In the genomic region with DNA sequence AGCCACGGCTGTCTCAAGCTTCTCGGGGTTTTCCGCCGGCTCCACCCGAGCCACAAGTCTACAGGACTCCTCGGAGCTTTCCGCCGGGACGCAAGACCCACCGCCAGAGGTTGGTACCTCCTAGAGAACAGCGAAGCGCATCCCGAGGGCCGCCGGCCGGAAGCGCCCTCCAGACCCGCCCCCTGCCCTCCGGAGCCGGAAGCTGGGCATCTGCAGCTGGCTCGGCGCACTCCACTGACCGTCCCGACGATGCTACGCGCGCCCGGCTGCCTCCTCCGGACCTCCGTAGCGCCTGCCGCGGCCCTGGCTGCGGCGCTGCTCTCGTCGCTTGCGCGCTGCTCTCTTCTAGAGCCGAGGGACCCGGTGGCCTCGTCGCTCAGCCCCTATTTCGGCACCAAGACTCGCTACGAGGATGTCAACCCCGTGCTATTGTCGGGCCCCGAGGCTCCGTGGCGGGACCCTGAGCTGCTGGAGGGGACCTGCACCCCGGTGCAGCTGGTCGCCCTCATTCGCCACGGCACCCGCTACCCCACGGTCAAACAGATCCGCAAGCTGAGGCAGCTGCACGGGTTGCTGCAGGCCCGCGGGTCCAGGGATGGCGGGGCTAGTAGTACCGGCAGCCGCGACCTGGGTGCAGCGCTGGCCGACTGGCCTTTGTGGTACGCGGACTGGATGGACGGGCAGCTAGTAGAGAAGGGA, we compare ENCODE assay signal across 8 cellular contexts. TPM values are rescaled to one million over a fixed set of nuclear protein-coding genes. Genes with fewer than 3 reads are reported as not detected.
A peak's percentile ranks its signal among the peaks of the same experiment; 100 is the strongest.
DNase-seq lines count a peak whose midpoint lies in the region; ATAC-seq and TF ChIP-seq lines count a peak whose summit lies in the region.

A gene with protein sequence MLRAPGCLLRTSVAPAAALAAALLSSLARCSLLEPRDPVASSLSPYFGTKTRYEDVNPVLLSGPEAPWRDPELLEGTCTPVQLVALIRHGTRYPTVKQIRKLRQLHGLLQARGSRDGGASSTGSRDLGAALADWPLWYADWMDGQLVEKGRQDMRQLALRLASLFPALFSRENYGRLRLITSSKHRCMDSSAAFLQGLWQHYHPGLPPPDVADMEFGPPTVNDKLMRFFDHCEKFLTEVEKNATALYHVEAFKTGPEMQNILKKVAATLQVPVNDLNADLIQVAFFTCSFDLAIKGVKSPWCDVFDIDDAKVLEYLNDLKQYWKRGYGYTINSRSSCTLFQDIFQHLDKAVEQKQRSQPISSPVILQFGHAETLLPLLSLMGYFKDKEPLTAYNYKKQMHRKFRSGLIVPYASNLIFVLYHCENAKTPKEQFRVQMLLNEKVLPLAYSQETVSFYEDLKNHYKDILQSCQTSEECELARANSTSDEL (plus strand): TSS at position 227 of the 699 bp plus-strand sequence. CDS start 23 bp downstream, at position 250.

- H3K79me2 ChIP-seq in PC-9 (ENCODE audit: low read depth), result peaks cover 35% of the 10 kb centered on the region

- H3K4me1 ChIP-seq in PC-9 (replicated peaks; ENCODE audit: insufficient read depth), result peaks cover 24% of the 10 kb centered on the region
- H3K4me1 ChIP-seq in mucosa of stomach (ENCODE audit: control insufficient read depth, insufficient read depth, low read length), result peaks cover 5% of the 10 kb centered on the region

- H3K27me3 ChIP-seq in PC-9 (ENCODE audit: insufficient read depth, low read depth) (no peaks in the 10 kb centered on the region), mucosa of stomach (ENCODE audit: control insufficient read depth, insufficient read depth, low read length) (no peaks in the 10 kb centered on the region)

- H3K4me3 ChIP-seq in PC-9, result peak within 1 kb of the TSS; percentile 92
- H3K4me3 ChIP-seq in mucosa of stomach (ENCODE audit: low read length), result peak within 1 kb of the TSS; percentile 94

- H2AFZ ChIP-seq in PC-9, result peak within 1 kb of the TSS; percentile 99

- POLR2A ChIA-PET in PC-9 (lab: Charles Lee; ENCODE audit: unreplicated experiment), result interaction anchor here (0.6 kb wide), 1 partner anchor 171 kb away, joined by 3 read pairs; no protein-coding TSS in a partner anchor

- peaks cover 8% of the 10 kb centered on the region; the same call in 1 of the 2 replicates for H3K36me3 ChIP-seq in PC-9 (ENCODE audit: low read depth)
- no peaks in the 10 kb centered on the region for H3K36me3 ChIP-seq in mucosa of stomach (ENCODE audit: control insufficient read depth, insufficient read depth, low read length)

- DNase-seq in DMS 273 treated with DMSO at 0.1 percent for 48 hours (lab: John Stamatoyannopoulos, UW) (peak; percentile 44), HT1080 (ENCODE audit: low read depth) (peak; percentile 87), PC-9 (peak; percentile 60 to 72)
- DNase-seq in activated T-cell treated with anti-CD3 and anti-CD28 coated beads, Interleukin-2, amount 50 U/mL, for 48 hours, result peak; percentile 91 to 94
- DNase-seq in stimulated activated CD8-positive, alpha-beta memory T cell treated with anti-CD3 and anti-CD28 coated beads, Interleukin-7, amount 100 ng/mL, for 48 hours (ENCODE audit: extremely low read depth in 1 of 2, low read depth in 1 of 2), result peak; percentile 86 to 91

- no TSS peak for BruUV-seq in PC-9 (replicated peaks; lab: Mats Ljungman, UMichigan)

- H4K20me1 ChIP-seq in PC-9 (ENCODE audit: insufficient read depth), result no peaks in the 10 kb centered on the region; the same call in 1 of the 2 replicates

- peaks cover 4% of the 10 kb centered on the region; the same call in 1 of the 2 replicates for H3F3A ChIP-seq in PC-9 (ENCODE audit: insufficient read depth, low read depth)

- H3K4me2 ChIP-seq in PC-9, result peak within 1 kb of the TSS; percentile 95

- H3K27ac ChIP-seq in PC-9, result peak within 1 kb of the TSS; percentile 35; the same call in 1 of the 2 replicates

- intact Hi-C loops in PC-9 (cut with micrococcal nuclease; ENCODE audit: unreplicated experiment), result no loop called here

- CTCF ChIA-PET in PC-9 (lab: Charles Lee), result interaction anchor here (0.6 kb wide), 1 partner anchor 975 kb away, joined by 3 read pairs; no protein-coding TSS in a partner anchor

- H3K9me3 ChIP-seq in PC-9 (ENCODE audit: insufficient read depth, low read depth), result no peaks in the 10 kb centered on the region
- H3K9me3 ChIP-seq in mucosa of stomach (ENCODE audit: control insufficient read depth, low read length), result no peaks in the 10 kb centered on the region

- H3K9me2 ChIP-seq in PC-9 (ENCODE audit: insufficient read depth), result no peaks in the 10 kb centered on the region

- ATAC-seq in GM21367 (IDR thresholded peaks at IDR 0.05; ENCODE audit: unreplicated experiment), result peak; percentile 94
- ATAC-seq in esophagus mucosa, result peak; percentile 86

- peak within 1 kb of the TSS; percentile 70 for H3K9ac ChIP-seq in mucosa of stomach (ENCODE audit: low read length)

- TF ChIP-seq CTCF in PC-9 (conservative IDR thresholded peaks at IDR 0.05), result no peak

RNA-seq across cellular contexts. Expression of the gene that starts here (rescaled TPM):
- total RNA-seq in HT1080 (2014; rRNA removed; shearing (Covaris generic)), result 26.5 and 27.3 TPM in 2 replicates
- 34.7 and 43.1 TPM in 2 replicates for polyA plus RNA-seq in HT1080 (2015; cell fraction: cytosol; rRNA removed)
- 62.4 and 65.9 TPM in 2 replicates for polyA plus RNA-seq in HT1080 (2015; cell fraction: nucleus; rRNA removed)
- total RNA-seq in PC-9 (2021) (14.4 and 17.0 TPM in 2 replicates), esophagus mucosa (3.9 TPM)

Comparison
In these comparisons a context has a peak if more than half of its experiments do, and no peak if none do; other contexts are left out.
1. Peak in every context shown above with its lines: DNase-seq, ATAC-seq, H3K4me3 ChIP-seq and H3K27ac ChIP-seq.